8 cellular contexts compared by ENCODE assay signal in genomic region chr6:168884646-168885086, GRCh38.
DNase-seq lines count a peak whose midpoint lies in the region; ATAC-seq and TF ChIP-seq lines count a peak whose summit lies in the region.

No MANE protein-coding gene starts in this region.

- H3K36me3 ChIP-seq in osteoblast (ENCODE audit: insufficient read depth, low read length) (no peaks in the 10 kb centered on the region), suprapubic skin (no peaks in the 10 kb centered on the region)

- peak overlapping the region; percentile 29 to 55 for H3K4me3 ChIP-seq in foreskin fibroblast (ENCODE audit: low read depth in 1 of 2, low read length in 2 of 2)
- peak overlapping the region; percentile 30 for H3K4me3 ChIP-seq in osteoblast (ENCODE audit: insufficient read depth, low read length)
- no peak overlapping the region for H3K4me3 ChIP-seq in suprapubic skin

- DNase-seq in RKO (ENCODE audit: low spot score) (peak; percentile 40), foreskin fibroblast (peak; percentile 35 to 67), osteoblast (ENCODE audit: insufficient read length, low spot score, missing footprints) (peak; percentile 99), suprapubic skin (ENCODE audit: low spot score in 2 of 2) (no peak)
- peak; percentile 67 for DNase-seq in activated T-helper 9 cell treated with anti-CD3 and anti-CD28 coated beads, Interleukin-2, amount 50 U/mL, for 16 hours (ENCODE audit: low read depth)

- peak overlapping the region; percentile 65 for H3K4me2 ChIP-seq in osteoblast (ENCODE audit: insufficient read depth, low read length)

- H3K27me3 ChIP-seq in osteoblast (ENCODE audit: insufficient read depth, low read length) (peaks cover 17% of the 10 kb centered on the region), suprapubic skin (peaks cover 3% of the 10 kb centered on the region)

- no peak for TF ChIP-seq EP300 in suprapubic skin (IDR thresholded peaks at IDR 0.05)

- ATAC-seq in GM18502 (IDR thresholded peaks at IDR 0.05; ENCODE audit: poor library complexity, unreplicated experiment) = peak; percentile 89
- peak; percentile 83 for ATAC-seq in HG03565 (IDR thresholded peaks at IDR 0.05; ENCODE audit: unreplicated experiment)

- no peak for TF ChIP-seq POLR2A in suprapubic skin (IDR thresholded peaks at IDR 0.05)

- H3K9me3 ChIP-seq in osteoblast (ENCODE audit: low read depth, low read length) = no peaks in the 10 kb centered on the region
- H3K9me3 ChIP-seq in suprapubic skin = no peaks in the 10 kb centered on the region

- H4K20me1 ChIP-seq in osteoblast (ENCODE audit: insufficient read depth, low read length) = no peaks in the 10 kb centered on the region

- H3K27ac ChIP-seq in 22Rv1 = no peak overlapping the region
- H3K27ac ChIP-seq in osteoblast (ENCODE audit: low read depth, low read length) = no peak overlapping the region
- no peak overlapping the region for H3K27ac ChIP-seq in suprapubic skin

- H3K4me1 ChIP-seq in osteoblast (ENCODE audit: insufficient read depth, low read length) (no peaks in the 10 kb centered on the region), suprapubic skin (no peaks in the 10 kb centered on the region)

- peak overlapping the region; percentile 51 for H2AFZ ChIP-seq in osteoblast (ENCODE audit: low read length)

- no peaks in the 10 kb centered on the region for H3K79me2 ChIP-seq in osteoblast (ENCODE audit: insufficient read depth, low read length)

- WGBS in suprapubic skin = 18% methylated on average over 19 of the region's 37 CpGs

- peak; percentile 91 for TF ChIP-seq CTCF in 22Rv1 (IDR thresholded peaks at IDR 0.05)
- peak; percentile 91 for TF ChIP-seq CTCF in foreskin fibroblast (IDR thresholded peaks at IDR 0.05; ENCODE audit: low read depth, low read length)
- TF ChIP-seq CTCF in osteoblast (IDR thresholded peaks at IDR 0.05; ENCODE audit: extremely low read depth, low read depth, low read length) = peak; percentile 80
- peak; percentile 75 to 95 for TF ChIP-seq CTCF in suprapubic skin (IDR thresholded peaks at IDR 0.05)

Comparison
In these comparisons a context has a peak if more than half of its experiments do, and no peak if none do; other contexts are left out.
1. DNase-seq: peak in RKO (single experiment), activated T-helper 9 cell treated with anti-CD3 and anti-CD28 coated beads, Interleukin-2, amount 50 U/mL, for 16 hours (single experiment), foreskin fibroblast (2 of 2) and osteoblast (single experiment); none in suprapubic skin (0 of 2).
2. Peak in every context shown above with its lines, with median percentiles within 50 percentile points of each other: CTCF ChIP-seq.